ENCODE assay signal across 1 cellular context in the genomic region with DNA sequence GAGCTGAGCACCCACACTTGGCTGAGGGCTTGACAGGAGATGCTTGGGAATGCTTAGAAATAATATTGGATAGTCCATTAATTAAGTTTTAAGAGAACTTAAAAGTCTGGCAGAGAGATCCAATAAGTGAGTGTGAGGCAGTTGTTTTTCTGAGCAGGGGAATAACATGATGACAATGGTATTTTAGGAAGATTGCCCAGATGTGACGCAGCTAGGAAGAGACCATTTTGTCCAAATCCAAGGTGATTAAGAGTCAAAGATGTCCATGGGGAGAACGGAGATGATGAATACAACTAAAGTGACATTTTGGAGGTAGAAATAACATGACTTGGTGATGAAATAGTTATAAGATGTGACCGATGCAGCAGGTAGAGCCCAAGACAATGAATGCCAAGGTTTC.
TF ChIP-seq lines count a peak whose summit lies in the region.

No MANE protein-coding gene starts in this region.

TF ChIP-seq in IMR-90, 13 proteins besides CTCF, POLR2A, EP300 and RAD21 (continued from another document):
- no peak for TF ChIP-seq CHD1 (IDR thresholded peaks at IDR 0.05; ENCODE audit: low read depth, low read length)
- no peak for TF ChIP-seq MXI1 (IDR thresholded peaks at IDR 0.05; ENCODE audit: borderline replicate concordance, low read depth, low read length)
- no peak for TF ChIP-seq MAFK (IDR thresholded peaks at IDR 0.05; ENCODE audit: low read depth, low read length)
